In the genomic region with DNA sequence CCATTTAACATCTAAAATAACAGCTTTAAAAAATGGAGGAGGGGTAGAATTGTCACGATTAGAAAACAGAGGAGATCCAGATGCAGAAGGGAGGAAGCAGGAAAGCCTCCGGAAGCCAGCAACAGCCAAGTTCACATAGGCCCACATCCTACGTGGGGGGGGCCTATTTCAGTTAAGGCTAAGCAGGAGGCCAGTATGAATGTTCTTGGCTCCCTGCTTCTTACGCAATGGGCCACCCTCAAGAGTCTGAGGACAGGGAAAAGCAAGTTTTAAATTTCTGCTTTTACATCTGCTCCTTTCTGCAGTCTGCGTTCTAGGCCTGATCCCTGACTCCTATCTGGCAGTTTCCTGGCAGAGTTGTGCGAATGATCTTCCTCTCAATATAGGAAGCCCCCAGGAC, we compare ENCODE assay signal across 11 cellular contexts. TPM values are rescaled to one million over a fixed set of nuclear protein-coding genes. Genes with fewer than 3 reads are reported as not detected.
DNase-seq lines count a peak whose midpoint lies in the region; ATAC-seq and TF ChIP-seq lines count a peak whose summit lies in the region.
"Had no signal": no experiment of that assay in that cellular context is flagged by ENCODE, and none has a peak within 500 bp of the region (broad histone marks: within the 10 kb centered on the region; RNA-seq: fewer than 3 reads in every experiment).

No MANE protein-coding gene starts in this region.

- DNase-seq in AML-193 (lab: John Stamatoyannopoulos, UW) (peak; percentile 88 to 91), Peyer's patch (peak in 1 of 3 donors; percentile 69), fibroblast of the conjunctiva (ENCODE audit: low read depth) (peak; percentile 67), progenitor cell of endocrine pancreas (ENCODE audit: low spot score, unreplicated experiment) (no peak), EL (no peak), T-cell (no peak), superior temporal gyrus (ENCODE audit: extremely low spot score) (no peak)
- DNase-seq in stimulated activated CD4-positive, alpha-beta T cell treated with anti-CD3 and anti-CD28 coated beads, Interleukin-1b, Interleukin-23, amount 100 ng/mL, for 48 hours: no peak
- DNase-seq: NCI-H1694; stimulated activated naive B cell treated with anti-CD40 and anti-IgM and Interleukin-4, amounts not matched to agents 10 μg/mL and 1 μg/mL and 100 μg/mL, for 72 hours had no signal

- H3K27me3 ChIP-seq in Peyer's patch: no peaks in the 10 kb centered on the region

- TF ChIP-seq POLR2A in Peyer's patch (IDR thresholded peaks at IDR 0.05): no peak

- ATAC-seq in T-cell (replicated peaks in 1 of 4): no peak
- ATAC-seq: stimulated activated naive B cell treated with anti-CD40 and anti-IgM and Interleukin-4, amounts not matched to agents 10 μg/mL and 1 μg/mL and 100 μg/mL, for 72 hours had no signal

- H3K4me1 ChIP-seq in Peyer's patch: peaks cover 0 to 39% (median 3%) of the 10 kb centered on the region in 4 donors

- H3K27ac ChIP-seq in Peyer's patch: peak overlapping the region in 3 of 4 donors; percentile 14 to 72 (median 56)

- H3K27ac Mint-ChIP-seq in progenitor cell of endocrine pancreas (peak overlapping the region; percentile 77), T-cell (no peak overlapping the region)
- H3K27ac Mint-ChIP-seq: stimulated activated naive B cell treated with anti-CD40 and anti-IgM and Interleukin-4, amounts not matched to agents 10 μg/mL and 1 μg/mL and 100 μg/mL, for 72 hours had no signal

- H3K27me3 Mint-ChIP-seq in progenitor cell of endocrine pancreas (no peaks in the 10 kb centered on the region), T-cell (peaks cover 23 to 35% of the 10 kb centered on the region in 2 donors)

- H3K4me3 Mint-ChIP-seq in progenitor cell of endocrine pancreas (ENCODE audit: low read depth): no peak overlapping the region
- no peak overlapping the region for H3K4me3 Mint-ChIP-seq in T-cell
- H3K4me3 Mint-ChIP-seq: stimulated activated naive B cell treated with anti-CD40 and anti-IgM and Interleukin-4, amounts not matched to agents 10 μg/mL and 1 μg/mL and 100 μg/mL, for 72 hours had no signal

- POLR2A ChIA-PET in T-cell (lab: Charles Lee): no interaction called here

- no peak for TF ChIP-seq CTCF in Peyer's patch (IDR thresholded peaks at IDR 0.05)
- TF ChIP-seq CTCF in progenitor cell of endocrine pancreas (IDR thresholded peaks at IDR 0.05; ENCODE audit: unreplicated experiment): no peak

- H3K36me3 Mint-ChIP-seq in progenitor cell of endocrine pancreas (ENCODE audit: insufficient read depth) (peaks cover 20% of the 10 kb centered on the region), T-cell (no peaks in the 10 kb centered on the region)

- no peak overlapping the region for H3K4me3 ChIP-seq in Peyer's patch

- CTCF ChIA-PET in T-cell (lab: Charles Lee): interaction anchor here in 1 of 2 donors (0.7 kb wide), 1 partner anchor 185 kb away, joined by 4 read pairs; no protein-coding TSS in a partner anchor

- peaks cover 20% of the 10 kb centered on the region for H3K4me1 Mint-ChIP-seq in progenitor cell of endocrine pancreas (ENCODE audit: low read depth)
- H3K4me1 Mint-ChIP-seq in T-cell: peaks cover 12 to 21% (median 21%) of the 10 kb centered on the region in 3 donors

- no peaks in the 10 kb centered on the region for H3K9me3 Mint-ChIP-seq in progenitor cell of endocrine pancreas (ENCODE audit: low read depth)
- no peaks in the 10 kb centered on the region for H3K9me3 Mint-ChIP-seq in T-cell
- H3K9me3 Mint-ChIP-seq: stimulated activated naive B cell treated with anti-CD40 and anti-IgM and Interleukin-4, amounts not matched to agents 10 μg/mL and 1 μg/mL and 100 μg/mL, for 72 hours had no signal

- H3K36me3 ChIP-seq in Peyer's patch: no peaks in the 10 kb centered on the region

- no peaks in the 10 kb centered on the region for H3K9me3 ChIP-seq in Peyer's patch

RNA-seq across cellular contexts. Expression of a gene that starts 30.6 kb away (rescaled TPM):
- total RNA-seq in Peyer's patch (10 to 100 TPM in 1 of 4 donors, 1 to 10 TPM in 3; 5.8 to 13.0 (median 8.0) TPM), progenitor cell of endocrine pancreas (9.7 and 10.7 TPM in 2 replicates), T-cell (10 to 100 TPM in 4 of 5 donors, 1 to 10 TPM in 1; 9.2 to 18.3 (median 15.6) TPM)

RNA-seq across cellular contexts. Expression of a gene that starts 47.6 kb away (rescaled TPM):
- total RNA-seq in Peyer's patch (not detected), progenitor cell of endocrine pancreas (5.6 and 5.7 TPM in 2 replicates), T-cell (1 to 10 TPM in 2 of 5 donors, under 1 TPM in 2, not detected in 1; 0.44 to 1.5 (median 0.79) TPM)
- total RNA-seq: HT-29 had no signal

RNA-seq across cellular contexts. Expression of a gene that starts 50.1 kb away (rescaled TPM):
- 10 to 100 TPM; 43.8 to 66.8 (median 51.9) TPM for total RNA-seq in Peyer's patch
- 312 and 316 TPM in 2 replicates for total RNA-seq in progenitor cell of endocrine pancreas
- total RNA-seq in T-cell: 10 to 100 TPM; 46.3 to 71.7 (median 56.5) TPM

Comparison
In these comparisons a context has a peak if more than half of its experiments do, and no peak if none do; other contexts are left out.
1. DNase-seq: peak in AML-193 (2 of 2) and fibroblast of the conjunctiva (single experiment); none in progenitor cell of endocrine pancreas (single experiment), EL (single experiment), T-cell (0 of 34), stimulated activated CD4-positive, alpha-beta T cell treated with anti-CD3 and anti-CD28 coated beads, Interleukin-1b, Interleukin-23, amount 100 ng/mL, for 48 hours (single experiment) and superior temporal gyrus (single experiment).